ENCODE assay signal across 21 cellular contexts in the genomic region with DNA sequence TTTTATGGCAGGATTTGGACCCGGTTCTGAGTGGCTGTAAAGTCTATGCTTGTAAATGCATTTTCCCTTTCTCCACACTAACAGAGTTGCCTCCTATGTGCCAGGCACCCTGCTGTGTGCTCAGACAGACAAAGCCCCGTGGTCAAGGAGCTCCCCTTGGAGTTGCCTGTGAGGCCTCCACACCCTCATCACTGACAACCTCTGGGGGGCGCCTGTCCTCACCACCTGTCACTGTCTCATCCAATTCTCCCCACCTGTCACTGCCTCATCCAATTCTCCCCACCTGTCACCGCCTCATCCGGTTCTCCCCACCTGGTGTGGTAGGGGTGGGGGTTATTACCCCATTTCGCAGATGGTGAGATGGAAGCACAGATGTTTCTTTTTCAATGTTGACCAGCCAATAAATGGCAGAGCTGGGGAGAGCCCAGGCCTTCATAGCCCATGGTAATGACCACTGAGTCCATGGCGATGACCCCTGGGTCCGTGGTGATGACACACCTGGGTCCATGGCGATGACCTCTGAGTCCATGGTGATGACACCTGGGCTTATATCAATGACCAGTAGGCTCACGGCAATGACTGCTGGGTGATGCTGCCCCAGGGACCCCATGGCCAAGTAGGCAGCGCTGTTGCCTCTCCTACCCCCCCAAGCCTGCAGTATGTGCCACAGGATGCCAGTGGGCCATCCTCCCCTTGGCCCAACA.
A peak's percentile ranks its signal among the peaks of the same experiment; 100 is the strongest.
DNase-seq lines count a peak whose midpoint lies in the region; ATAC-seq, FAIRE-seq and TF ChIP-seq lines count a peak whose summit lies in the region.
"Had no signal": no experiment of that assay in that cellular context is flagged by ENCODE, and none has a peak within 500 bp of the region (broad histone marks: within the 10 kb centered on the region; RNA-seq: fewer than 3 reads in every experiment).

No MANE protein-coding gene starts in this region.

- RAD21 ChIA-PET in GM12878 (lab: Charles Lee; ENCODE audit: unreplicated experiment) = interaction anchor here (1.2 kb wide), 1 partner anchor 230 kb away, joined by 5 read pairs; no protein-coding TSS in a partner anchor

- POLR2A ChIA-PET in activated CD4-positive, alpha-beta T cell treated with anti-CD3 and anti-CD28 coated beads, Interleukin-2, amount 10 ng/mL, durations not matched to agents 7 days and 5 days (lab: Charles Lee) = no interaction called here
- POLR2A ChIA-PET in GM12878 (lab: Charles Lee) = no interaction called here

- H3K36me3 ChIP-seq in GM12878 (ENCODE audit: control insufficient read depth in 2 of 2, insufficient read depth in 2 of 2, low read length in 1 of 2) (no peaks in the 10 kb centered on the region), spleen (no peaks in the 10 kb centered on the region), colonic mucosa (no peaks in the 10 kb centered on the region)
- H3K36me3 ChIP-seq: adrenal gland, right atrium auricular region had no signal

- no peak overlapping the region for H3K27ac ChIP-seq in GM12878 (ENCODE audit: control insufficient read depth, insufficient read depth)
- no peak overlapping the region for H3K27ac ChIP-seq in spleen
- no peak overlapping the region for H3K27ac ChIP-seq in colonic mucosa
- H3K27ac ChIP-seq: A549, adrenal gland, right atrium auricular region had no signal

- H3K9me3 ChIP-seq in GM12878 (replicated peaks; ENCODE audit: control insufficient read depth, insufficient read depth, low read length) (no peaks in the 10 kb centered on the region), spleen (no peaks in the 10 kb centered on the region), colonic mucosa (no peaks in the 10 kb centered on the region)
- H3K9me3 ChIP-seq: A549, adrenal gland, right atrium auricular region had no signal

- H4K20me1 ChIP-seq in GM12878 (ENCODE audit: control insufficient read depth, insufficient read depth) = no peaks in the 10 kb centered on the region

- FAIRE-seq in GM12878 (lab: Jason Lieb, UNC) = no peak
- FAIRE-seq: A549 had no signal

- in situ Hi-C loops in GM12878 (cut with MboI) = loop anchor here (10.0 kb wide), 1 partner anchor 466 kb away; the partner anchor contains the start of gene FOXF1

- no peak for TF ChIP-seq POLR2A in GM12878 (IDR thresholded peaks at IDR 0.05; ENCODE audit: low read depth, low read length)
- TF ChIP-seq POLR2A in spleen (IDR thresholded peaks at IDR 0.05) = no peak

- TF ChIP-seq EP300 in GM12878 (IDR thresholded peaks at IDR 0.05; ENCODE audit: borderline replicate concordance in 1 of 2, control insufficient read depth in 1 of 2, low read depth in 2 of 2, low read length in 2 of 2) = no peak

- H3K4me3 ChIP-seq in GM12878 = no peak overlapping the region
- H3K4me3 ChIP-seq in spleen = no peak overlapping the region
- H3K4me3 ChIP-seq in colonic mucosa = no peak overlapping the region
- H3K4me3 ChIP-seq in foreskin fibroblast (ENCODE audit: low read depth in 1 of 2, low read length in 2 of 2) = no peak overlapping the region
- H3K4me3 ChIP-seq: A549, adrenal gland, right atrium auricular region had no signal

- peaks cover 20% of the 10 kb centered on the region for H3K27me3 Mint-ChIP-seq in activated CD4-positive, alpha-beta T cell treated with anti-CD3 and anti-CD28 coated beads, Interleukin-2, amount 10 ng/mL, durations not matched to agents 7 days and 5 days
- H3K27me3 Mint-ChIP-seq in HFFc6 (ENCODE audit: insufficient read depth) = peaks cover 49% of the 10 kb centered on the region

- no peak overlapping the region for H2AFZ ChIP-seq in GM12878 (ENCODE audit: control insufficient read depth, low read depth, low read length)

- DNase-seq in activated CD4-positive, alpha-beta T cell treated with anti-CD3 and anti-CD28 coated beads for 48 hours = peak; percentile 28
- DNase-seq in activated CD4-positive, alpha-beta T cell treated with anti-CD3 and anti-CD28 coated beads, Interleukin-2, amount 10 ng/mL, durations not matched to agents 7 days and 5 days = no peak
- DNase-seq in HFFc6 = no peak
- DNase-seq in GM12878 (ENCODE audit: low read depth, low spot score) = no peak
- peak; percentile 43 for DNase-seq in spleen
- DNase-seq in NOMO-1 (lab: John Stamatoyannopoulos, UW; ENCODE audit: unreplicated experiment in 2 of 2) = no peak
- no peak for DNase-seq in colonic mucosa
- no peak for DNase-seq in foreskin fibroblast
- DNase-seq: activated CD8-positive, alpha-beta memory T cell treated with anti-CD3 and anti-CD28 coated beads for 24 hours; adrenal gland; caudate nucleus; DMS153; effector memory CD4-positive, alpha-beta T cell; hippocampal formation; NCI-H187 treated with DMSO at 0.1 percent for 48 hours; OCI-M1; stimulated activated naive CD8-positive, alpha-beta T cell treated with anti-CD3 and anti-CD28 coated beads, Interleukin-15, Interleukin-2, amounts not matched to agents 100 U/mL and 50 U/mL, for 24 hours had no signal

- no peak overlapping the region for H3K9ac ChIP-seq in GM12878 (ENCODE audit: control insufficient read depth, insufficient read depth, low read length)
- H3K9ac ChIP-seq in colonic mucosa (ENCODE audit: low read depth in 2 of 2, low read length in 2 of 2) = no peak overlapping the region

- no peaks in the 10 kb centered on the region for H3K79me2 ChIP-seq in GM12878 (ENCODE audit: control insufficient read depth, insufficient read depth, low read length)

- no peaks in the 10 kb centered on the region for H3K4me1 ChIP-seq in GM12878 (ENCODE audit: control insufficient read depth, insufficient read depth, low read length)
- H3K4me1 ChIP-seq in spleen = peaks cover 0 to 10% (median 0%) of the 10 kb centered on the region in 6 donors
- no peaks in the 10 kb centered on the region for H3K4me1 ChIP-seq in colonic mucosa
- H3K4me1 ChIP-seq: A549, adrenal gland, right atrium auricular region had no signal

- SMC1A ChIA-PET in GM12878 (lab: Charles Lee; ENCODE audit: uncharacterized antibody, unreplicated experiment) = no interaction called here

- no peaks in the 10 kb centered on the region for H3K36me3 Mint-ChIP-seq in activated CD4-positive, alpha-beta T cell treated with anti-CD3 and anti-CD28 coated beads, Interleukin-2, amount 10 ng/mL, durations not matched to agents 7 days and 5 days (ENCODE audit: low read depth)
- H3K36me3 Mint-ChIP-seq in HFFc6 (ENCODE audit: low read depth) = no peaks in the 10 kb centered on the region
- H3K36me3 Mint-ChIP-seq: CD14-positive monocyte, type B pancreatic cell had no signal

- no peak for TF ChIP-seq RAD21 in GM12878 (IDR thresholded peaks at IDR 0.05; ENCODE audit: insufficient read depth, low read depth, low read length)

- H3K27ac Mint-ChIP-seq in activated CD4-positive, alpha-beta T cell treated with anti-CD3 and anti-CD28 coated beads, Interleukin-2, amount 10 ng/mL, durations not matched to agents 7 days and 5 days = no peak overlapping the region
- H3K27ac Mint-ChIP-seq in HFFc6 = no peak overlapping the region
- H3K27ac Mint-ChIP-seq: CD14-positive monocyte, type B pancreatic cell had no signal

- TF ChIP-seq CTCF in HFFc6 (IDR thresholded peaks at IDR 0.05) = peak; percentile 38; the same call in 1 of the 2 replicates
- TF ChIP-seq CTCF in GM12878 (IDR thresholded peaks at IDR 0.05 in 2 of 3, conservative IDR thresholded peaks at IDR 0.05 in 1 of 3; ENCODE audit: control insufficient read depth in 2 of 3, extremely low read depth in 1 of 3, insufficient read depth in 1 of 3, low read depth in 3 of 3, low read length in 3 of 3) = 0 out of 6 replicates have a peak, but pooled peaks of 2 of the 3 experiments have one; percentile 12 to 21
- TF ChIP-seq CTCF in spleen (IDR thresholded peaks at IDR 0.05 in 8 of 11, conservative IDR thresholded peaks at IDR 0.05 in 3 of 11) = no peak
- no peak for TF ChIP-seq CTCF in colonic mucosa (IDR thresholded peaks at IDR 0.05)
- TF ChIP-seq CTCF in foreskin fibroblast (IDR thresholded peaks at IDR 0.05; ENCODE audit: low read depth, low read length) = no peak

- WGBS in GM12878 (ENCODE audit: insufficient coverage, insufficient replicate concordance, low lambda C conversion rate, missing lambda C conversion rate) = 38% methylated on average over 11 of the region's 11 CpGs
- 63 to 82% (median 80%) methylated on average over 8 to 11 of the region's 11 CpGs for WGBS in spleen, 5 donors

- H3K27me3 ChIP-seq in GM12878 (replicated peaks in 1 of 2; ENCODE audit: control insufficient read depth in 2 of 2, insufficient read depth in 2 of 2, low read length in 1 of 2) (peaks cover 0 to 8% of the 10 kb centered on the region in 2 experiments; a peak in 3 of 4 replicates), spleen (replicated peaks in 1 of 7) (peaks cover 0 to 76% (median 7%) of the 10 kb centered on the region in 7 donors), colonic mucosa (no peaks in the 10 kb centered on the region)
- H3K27me3 ChIP-seq: right atrium auricular region had no signal

- H3K4me2 ChIP-seq in GM12878 (ENCODE audit: control insufficient read depth, insufficient read depth) = no peak overlapping the region
- H3K4me2 ChIP-seq: A549 had no signal

- no TSS peak for BruUV-seq in GM12878 (replicated peaks; lab: Mats Ljungman, UMichigan)

- H3K4me3 Mint-ChIP-seq in activated CD4-positive, alpha-beta T cell treated with anti-CD3 and anti-CD28 coated beads, Interleukin-2, amount 10 ng/mL, durations not matched to agents 7 days and 5 days = no peak overlapping the region
- H3K4me3 Mint-ChIP-seq in HFFc6 = no peak overlapping the region
- H3K4me3 Mint-ChIP-seq: type B pancreatic cell had no signal

- CTCF ChIA-PET in activated CD4-positive, alpha-beta T cell treated with anti-CD3 and anti-CD28 coated beads, Interleukin-2, amount 10 ng/mL, durations not matched to agents 7 days and 5 days (lab: Charles Lee) = no interaction called here
- CTCF ChIA-PET in GM12878 (lab: Yijun Ruan, JAX) = interaction anchor here (0.9 to 1.6 kb wide), 4 partner anchors 19 to 469 kb away, joined by 3 read pairs; no protein-coding TSS in a partner anchor

- H3K4me1 Mint-ChIP-seq in activated CD4-positive, alpha-beta T cell treated with anti-CD3 and anti-CD28 coated beads, Interleukin-2, amount 10 ng/mL, durations not matched to agents 7 days and 5 days = peaks cover 12% of the 10 kb centered on the region
- no peaks in the 10 kb centered on the region for H3K4me1 Mint-ChIP-seq in HFFc6 (ENCODE audit: low read depth)
- H3K4me1 Mint-ChIP-seq: CD14-positive monocyte had no signal

- no peak for ATAC-seq in GM12878
- ATAC-seq: A549; stimulated activated naive CD8-positive, alpha-beta T cell treated with anti-CD3 and anti-CD28 coated beads, Interleukin-15, Interleukin-2, amounts not matched to agents 100 U/mL and 50 U/mL, for 24 hours had no signal

- intact Hi-C loops in GM12878 (cut with micrococcal nuclease; ENCODE audit: unreplicated experiment) = loop anchor here (10.0 kb wide), 1 partner anchor 466 kb away; the partner anchor contains the start of gene FOXF1
- intact Hi-C loops in spleen (cut with DNase I; ENCODE audit: low total_unique reads) = loop anchor here (10.0 kb wide), 1 partner anchor 476 kb away; no protein-coding TSS in a partner anchor
- intact Hi-C loops in colonic mucosa (cut with DNase I) = no loop called here

- no peaks in the 10 kb centered on the region for H3K9me3 Mint-ChIP-seq in activated CD4-positive, alpha-beta T cell treated with anti-CD3 and anti-CD28 coated beads, Interleukin-2, amount 10 ng/mL, durations not matched to agents 7 days and 5 days
- H3K9me3 Mint-ChIP-seq in HFFc6 = no peaks in the 10 kb centered on the region
- H3K9me3 Mint-ChIP-seq: CD14-positive monocyte, type B pancreatic cell had no signal

TF ChIP-seq in GM12878, 131 proteins besides CTCF, POLR2A, EP300 and RAD21 (continues in another document):
- TF ChIP-seq ZNF622 (IDR thresholded peaks at IDR 0.05) (no peak), FOXM1 (IDR thresholded peaks at IDR 0.05; ENCODE audit: low read depth, low read length) (no peak)

Comparison
In these comparisons a context has a peak if more than half of its experiments do, and no peak if none do; other contexts are left out.
1. DNase-seq: peak in activated CD4-positive, alpha-beta T cell treated with anti-CD3 and anti-CD28 coated beads for 48 hours (single experiment) and spleen (single experiment); none in activated CD4-positive, alpha-beta T cell treated with anti-CD3 and anti-CD28 coated beads, Interleukin-2, amount 10 ng/mL, durations not matched to agents 7 days and 5 days (single experiment), HFFc6 (single experiment), GM12878 (single experiment), NOMO-1 (0 of 2), colonic mucosa (single experiment) and foreskin fibroblast (0 of 2).
2. CTCF ChIP-seq: peak in HFFc6 (single experiment) and GM12878 (2 of 3); none in spleen (0 of 11), colonic mucosa (single experiment) and foreskin fibroblast (single experiment).